8 cellular contexts compared by ENCODE assay signal in the genomic region with DNA sequence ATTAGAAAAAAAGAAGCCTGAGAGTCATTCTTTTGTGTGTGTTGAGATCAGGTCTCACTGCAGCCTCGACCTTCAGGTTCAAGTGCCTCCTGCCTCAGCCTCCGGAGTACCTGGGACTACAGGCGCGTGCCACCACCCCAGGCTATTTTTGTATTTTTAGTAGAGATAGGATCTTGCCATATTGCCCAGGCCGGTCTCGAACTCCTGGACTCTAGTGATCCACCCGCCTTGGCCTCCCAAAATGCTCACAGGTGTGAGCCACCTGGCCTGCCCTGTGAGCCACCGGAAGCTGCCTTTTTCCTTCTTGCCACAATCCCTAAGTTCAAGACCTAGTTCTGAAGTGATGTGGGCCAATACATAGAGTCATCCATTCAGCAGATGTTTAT. TPM values are rescaled to one million over a fixed set of nuclear protein-coding genes. Genes with fewer than 3 reads are reported as not detected.
DNase-seq lines count a peak whose midpoint lies in the region; ATAC-seq and TF ChIP-seq lines count a peak whose summit lies in the region.

No MANE protein-coding gene starts in this region.

- no peaks in the 10 kb centered on the region for H3K4me1 ChIP-seq in iPS DF 6.9 (ENCODE audit: control insufficient read depth, insufficient read depth, low read length)

- H3K27ac Mint-ChIP-seq in HFFc6: peak overlapping the region; percentile 99
- peak overlapping the region; percentile 69 for H3K27ac Mint-ChIP-seq in activated T-helper 1 cell treated with anti-CD3 and anti-CD28 coated beads, Interleukin-12 subunit alpha, Interleukin-12 subunit beta, Interleukin-2, Interleukin-4 antibody, amounts not matched to agents 30 ng/mL and 10 ng/mL and 1 ng/mL, durations not matched to agents 14 hours and 24 hours and 36 hours
- peak overlapping the region; percentile 100 for H3K27ac Mint-ChIP-seq in stimulated activated effector memory CD8-positive, alpha-beta T cell treated with anti-CD3 and anti-CD28 coated beads, Interleukin-12 subunit alpha, Interleukin-12 subunit beta, amount 100 ng/mL, for 72 hours

- WGBS in iPS DF 6.9 (ENCODE audit: insufficient coverage, insufficient read length): no CpG with 5 or more reads among the region's 8 CpGs

- intact Hi-C loops in activated T-helper 1 cell treated with anti-CD3 and anti-CD28 coated beads, Interleukin-12 subunit alpha, Interleukin-12 subunit beta, Interleukin-2, Interleukin-4 antibody, amounts not matched to agents 30 ng/mL and 10 ng/mL and 1 ng/mL, durations not matched to agents 14 hours and 24 hours and 36 hours (cut with micrococcal nuclease): loop anchor here (5.0 to 10.0 kb wide), 3 partner anchors 279 to 1011 kb away; no protein-coding TSS in a partner anchor

- peak overlapping the region; percentile 96 for H3K4me3 Mint-ChIP-seq in HFFc6
- peak overlapping the region; percentile 98 for H3K4me3 Mint-ChIP-seq in activated T-helper 1 cell treated with anti-CD3 and anti-CD28 coated beads, Interleukin-12 subunit alpha, Interleukin-12 subunit beta, Interleukin-2, Interleukin-4 antibody, amounts not matched to agents 30 ng/mL and 10 ng/mL and 1 ng/mL, durations not matched to agents 14 hours and 24 hours and 36 hours
- H3K4me3 Mint-ChIP-seq in stimulated activated effector memory CD8-positive, alpha-beta T cell treated with anti-CD3 and anti-CD28 coated beads, Interleukin-12 subunit alpha, Interleukin-12 subunit beta, amount 100 ng/mL, for 72 hours: peak overlapping the region; percentile 98

- H3K36me3 ChIP-seq in iPS DF 6.9 (ENCODE audit: control insufficient read depth, insufficient read depth, low read length): no peaks in the 10 kb centered on the region

- peaks cover 33% of the 10 kb centered on the region for H3K4me1 Mint-ChIP-seq in HFFc6 (ENCODE audit: low read depth)
- H3K4me1 Mint-ChIP-seq in activated T-helper 1 cell treated with anti-CD3 and anti-CD28 coated beads, Interleukin-12 subunit alpha, Interleukin-12 subunit beta, Interleukin-2, Interleukin-4 antibody, amounts not matched to agents 30 ng/mL and 10 ng/mL and 1 ng/mL, durations not matched to agents 14 hours and 24 hours and 36 hours (ENCODE audit: low read depth): peaks cover 10% of the 10 kb centered on the region
- peaks cover 21% of the 10 kb centered on the region for H3K4me1 Mint-ChIP-seq in stimulated activated effector memory CD8-positive, alpha-beta T cell treated with anti-CD3 and anti-CD28 coated beads, Interleukin-12 subunit alpha, Interleukin-12 subunit beta, amount 100 ng/mL, for 72 hours

- no peak for DNase-seq in HFFc6
- DNase-seq in activated T-helper 1 cell treated with anti-CD3 and anti-CD28 coated beads, Interleukin-12 subunit alpha, Interleukin-12 subunit beta, Interleukin-2, Interleukin-4 antibody, amounts not matched to agents 30 ng/mL and 10 ng/mL and 1 ng/mL, durations not matched to agents 14 hours and 24 hours and 36 hours (ENCODE audit: low spot score): no peak
- no peak for DNase-seq in iPS DF 6.9 (ENCODE audit: low read depth, low spot score)
- no peak for DNase-seq in stimulated activated effector memory CD8-positive, alpha-beta T cell treated with anti-CD3 and anti-CD28 coated beads, Interleukin-12 subunit alpha, Interleukin-12 subunit beta, amount 100 ng/mL, for 72 hours (ENCODE audit: low spot score in 2 of 2)
- no peak for DNase-seq in GM03348 (ENCODE audit: low spot score)
- no peak for DNase-seq in SHP77 treated with DMSO at 0.1 percent for 48 hours (lab: John Stamatoyannopoulos, UW)
- no peak for DNase-seq in Kasumi-1 (lab: John Stamatoyannopoulos, UW)

- ATAC-seq in stimulated activated effector memory CD8-positive, alpha-beta T cell treated with anti-CD3 and anti-CD28 coated beads, Interleukin-12 subunit alpha, Interleukin-12 subunit beta, amount 100 ng/mL, for 72 hours: no peak
- ATAC-seq in HG03280 (IDR thresholded peaks at IDR 0.05; ENCODE audit: unreplicated experiment): no peak

- no peaks in the 10 kb centered on the region for H3K9me3 ChIP-seq in iPS DF 6.9 (ENCODE audit: control insufficient read depth, insufficient read depth, low read length)

- H3K27ac ChIP-seq in iPS DF 6.9 (ENCODE audit: low read length): no peak overlapping the region

- no peaks in the 10 kb centered on the region; the same call in 1 of the 2 replicates for H3K27me3 Mint-ChIP-seq in HFFc6 (ENCODE audit: insufficient read depth)
- peaks cover 8% of the 10 kb centered on the region for H3K27me3 Mint-ChIP-seq in activated T-helper 1 cell treated with anti-CD3 and anti-CD28 coated beads, Interleukin-12 subunit alpha, Interleukin-12 subunit beta, Interleukin-2, Interleukin-4 antibody, amounts not matched to agents 30 ng/mL and 10 ng/mL and 1 ng/mL, durations not matched to agents 14 hours and 24 hours and 36 hours (ENCODE audit: insufficient read depth)

- H3K27me3 ChIP-seq in iPS DF 6.9 (ENCODE audit: control insufficient read depth, insufficient read depth, low read length): no peaks in the 10 kb centered on the region

- TF ChIP-seq CTCF in HFFc6 (IDR thresholded peaks at IDR 0.05): no peak

- no peaks in the 10 kb centered on the region for H3K36me3 Mint-ChIP-seq in HFFc6 (ENCODE audit: low read depth)
- no peaks in the 10 kb centered on the region for H3K36me3 Mint-ChIP-seq in activated T-helper 1 cell treated with anti-CD3 and anti-CD28 coated beads, Interleukin-12 subunit alpha, Interleukin-12 subunit beta, Interleukin-2, Interleukin-4 antibody, amounts not matched to agents 30 ng/mL and 10 ng/mL and 1 ng/mL, durations not matched to agents 14 hours and 24 hours and 36 hours (ENCODE audit: low read depth)
- H3K36me3 Mint-ChIP-seq in stimulated activated effector memory CD8-positive, alpha-beta T cell treated with anti-CD3 and anti-CD28 coated beads, Interleukin-12 subunit alpha, Interleukin-12 subunit beta, amount 100 ng/mL, for 72 hours: peaks cover 6% of the 10 kb centered on the region

- peak overlapping the region; percentile 81; the same call in 1 of the 2 replicates for H3K4me3 ChIP-seq in iPS DF 6.9 (ENCODE audit: low read length)

- H3K9me3 Mint-ChIP-seq in HFFc6: no peaks in the 10 kb centered on the region
- H3K9me3 Mint-ChIP-seq in activated T-helper 1 cell treated with anti-CD3 and anti-CD28 coated beads, Interleukin-12 subunit alpha, Interleukin-12 subunit beta, Interleukin-2, Interleukin-4 antibody, amounts not matched to agents 30 ng/mL and 10 ng/mL and 1 ng/mL, durations not matched to agents 14 hours and 24 hours and 36 hours: no peaks in the 10 kb centered on the region
- no peaks in the 10 kb centered on the region for H3K9me3 Mint-ChIP-seq in stimulated activated effector memory CD8-positive, alpha-beta T cell treated with anti-CD3 and anti-CD28 coated beads, Interleukin-12 subunit alpha, Interleukin-12 subunit beta, amount 100 ng/mL, for 72 hours

RNA-seq across cellular contexts. Expression of gene CTSO, which starts 0.4 kb away (rescaled TPM):
- total RNA-seq in HFFc6 (2021; fragmentation: NEBNext Ultra II Directional; extraction: Animal tissue kit (Norgen Biotek cat#: 25700)): 1 to 10 TPM; 2.5 to 4.7 (median 2.6) TPM
- total RNA-seq in activated T-helper 1 cell treated with anti-CD3 and anti-CD28 coated beads, Interleukin-12 subunit alpha, Interleukin-12 subunit beta, Interleukin-2, Interleukin-4 antibody, amounts not matched to agents 30 ng/mL and 10 ng/mL and 1 ng/mL, durations not matched to agents 14 hours and 24 hours and 36 hours: 0.73 and 0.93 TPM in 2 replicates

RNA-seq across cellular contexts. Expression of gene TDO2, which starts 50.6 kb away (rescaled TPM):
- total RNA-seq in HFFc6 (2021; fragmentation: NEBNext Ultra II Directional; extraction: Animal tissue kit (Norgen Biotek cat#: 25700)): under 1 TPM in 1 of 6 experiments, not detected in 5; 0.33 TPM
- total RNA-seq in activated T-helper 1 cell treated with anti-CD3 and anti-CD28 coated beads, Interleukin-12 subunit alpha, Interleukin-12 subunit beta, Interleukin-2, Interleukin-4 antibody, amounts not matched to agents 30 ng/mL and 10 ng/mL and 1 ng/mL, durations not matched to agents 14 hours and 24 hours and 36 hours: not detected in 2 replicates
